In the genomic region with DNA sequence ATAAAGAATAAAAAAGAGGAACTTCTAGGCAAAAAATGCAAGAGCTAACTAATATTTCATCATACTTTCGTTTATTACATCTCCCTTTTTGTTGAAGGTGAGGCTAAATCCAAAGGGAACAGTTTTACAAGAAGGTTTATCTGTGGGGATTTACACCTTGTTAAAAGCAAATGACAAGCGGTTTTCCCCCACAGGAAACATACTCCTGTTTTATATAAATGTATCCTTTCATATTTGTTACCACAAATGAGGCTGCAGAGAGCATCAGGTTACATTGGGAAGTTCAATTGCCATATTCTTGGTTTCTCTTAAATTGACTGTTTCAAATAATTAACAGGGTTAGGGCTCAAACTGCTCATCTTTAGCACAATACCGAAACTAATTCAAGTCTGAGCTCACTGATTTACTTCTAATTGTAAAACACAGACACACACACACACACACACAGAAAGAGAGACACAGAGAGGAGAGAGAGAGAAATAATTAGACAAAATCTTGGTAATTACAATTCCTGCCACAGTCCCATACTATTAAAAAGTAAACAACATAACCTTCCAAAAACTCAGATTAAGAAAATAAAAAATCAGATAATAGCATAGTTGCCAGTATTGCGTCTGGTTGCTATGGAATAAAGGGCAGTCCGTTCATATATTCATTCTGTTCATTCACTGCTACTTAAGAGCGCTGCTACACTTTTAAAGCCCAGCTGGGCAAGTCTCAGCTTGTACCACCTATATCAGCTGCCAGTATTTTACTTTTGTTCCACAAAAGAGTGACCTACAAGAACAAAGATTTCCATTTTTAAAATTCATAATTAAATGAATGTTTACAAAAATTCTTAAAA, we compare ENCODE assay signal across 7 cellular contexts. TPM values are rescaled to one million over a fixed set of nuclear protein-coding genes. Genes with fewer than 3 reads are reported as not detected.
DNase-seq lines count a peak whose midpoint lies in the region; ATAC-seq, FAIRE-seq and TF ChIP-seq lines count a peak whose summit lies in the region.

No MANE protein-coding gene starts in this region.

- no peak for FAIRE-seq in bronchial epithelial cell (lab: Jason Lieb, UNC)

- no peaks in the 10 kb centered on the region for H3K9me3 ChIP-seq in prostate gland

- intact Hi-C loops in prostate gland (cut with DNase I) = no loop called here

- DNase-seq in GM12865 (ENCODE audit: low read depth) (peak; percentile 41), NCI-H2196 treated with DMSO at 0.1 percent for 48 hours (lab: John Stamatoyannopoulos, UW; ENCODE audit: unreplicated experiment) (peak; percentile 85), bronchial epithelial cell (ENCODE audit: low read depth) (peak; percentile 85), prostate gland (ENCODE audit: low spot score) (peak; percentile 14), GM20000 (ENCODE audit: low spot score) (no peak)

- TF ChIP-seq CTCF in GM12865 (IDR thresholded peaks at IDR 0.05; ENCODE audit: insufficient read depth, low read depth, low read length, missing control alignments) (no peak), bronchial epithelial cell (IDR thresholded peaks at IDR 0.05; ENCODE audit: insufficient read depth, low read length, severe bottlenecking) (no peak), prostate gland (IDR thresholded peaks at IDR 0.05) (no peak), GM20000 (IDR thresholded peaks at IDR 0.05; ENCODE audit: extremely low read depth, missing control alignments) (no peak)

- peak overlapping the region; percentile 47 for H3K4me3 ChIP-seq in GM12865 (ENCODE audit: low read depth, low read length)
- H3K4me3 ChIP-seq in bronchial epithelial cell (ENCODE audit: low read depth, low read length) = peak overlapping the region; percentile 23
- peak overlapping the region in 1 of 2 donors; percentile 5 for H3K4me3 ChIP-seq in prostate gland

- TF ChIP-seq POLR2A in prostate gland (IDR thresholded peaks at IDR 0.05) = no peak

- H3K27ac ChIP-seq in prostate gland = no peak overlapping the region

- no peaks in the 10 kb centered on the region for H3K36me3 ChIP-seq in bronchial epithelial cell (ENCODE audit: control insufficient read depth, insufficient read depth, low read length)
- no peaks in the 10 kb centered on the region for H3K36me3 ChIP-seq in prostate gland

- ATAC-seq in HG02798 (IDR thresholded peaks at IDR 0.05; ENCODE audit: poor library complexity, unreplicated experiment) = peak; percentile 42
- no peak for ATAC-seq in GM21423 (IDR thresholded peaks at IDR 0.05; ENCODE audit: unreplicated experiment)

- H3K27me3 ChIP-seq in bronchial epithelial cell (ENCODE audit: control insufficient read depth, insufficient read depth, low read length) (no peaks in the 10 kb centered on the region), prostate gland (replicated peaks; ENCODE audit: insufficient read depth) (no peaks in the 10 kb centered on the region)

- 26% methylated on average over 6 of the region's 6 CpGs for WGBS in prostate gland

- no peaks in the 10 kb centered on the region for H3K4me1 ChIP-seq in prostate gland (replicated peaks)

RNA-seq across cellular contexts. Expression of a gene that starts 17.0 kb away (rescaled TPM):
- total RNA-seq in bronchial epithelial cell (1.4 and 1.6 TPM in 2 replicates), prostate gland (10 to 100 TPM; 10.9 to 15.5 TPM)
